Comparison of ENCODE assay signal across 8 cellular contexts in genomic region chr14:105684597-105684996, GRCh38.
DNase-seq lines count a peak whose midpoint lies in the region; ATAC-seq, FAIRE-seq and TF ChIP-seq lines count a peak whose summit lies in the region.
"Not testable (repeated sequence)": the region's sequence is repeated elsewhere in the genome, so short reads cannot be mapped to it uniquely, and the experiment has no call there.

No MANE protein-coding gene starts in this region.

- POLR2A ChIA-PET in OCI-LY7 (lab: Charles Lee) = not testable (repeated sequence)

- not testable (repeated sequence) for H3K36me3 Mint-ChIP-seq in activated naive CD8-positive, alpha-beta T cell
- H3K36me3 Mint-ChIP-seq in stimulated activated memory B cell treated with anti-CD40 and anti-IgM and Interleukin-4, amounts not matched to agents 10 μg/mL and 1 μg/mL and 100 μg/mL, for 72 hours = peaks cover 22% of the 10 kb centered on the region

- H3F3A ChIP-seq in DOHH2 (ENCODE audit: control insufficient read depth, insufficient read depth) = not testable (repeated sequence)

- not testable (repeated sequence) for H3K79me2 ChIP-seq in DOHH2 (ENCODE audit: control insufficient read depth, low read length); OCI-LY7 (ENCODE audit: insufficient read depth, low read depth, low read length)

- FAIRE-seq in HTR-8/SVneo (lab: Jason Lieb, UNC) = peak; percentile 26

- not testable (repeated sequence) for H3K4me1 Mint-ChIP-seq in activated naive CD8-positive, alpha-beta T cell (ENCODE audit: low read depth)
- H3K4me1 Mint-ChIP-seq in stimulated activated memory B cell treated with anti-CD40 and anti-IgM and Interleukin-4, amounts not matched to agents 10 μg/mL and 1 μg/mL and 100 μg/mL, for 72 hours = peaks cover 61% of the 10 kb centered on the region

- H3K4me3 Mint-ChIP-seq in activated naive CD8-positive, alpha-beta T cell = not testable (repeated sequence)
- peak overlapping the region; percentile 69 for H3K4me3 Mint-ChIP-seq in stimulated activated memory B cell treated with anti-CD40 and anti-IgM and Interleukin-4, amounts not matched to agents 10 μg/mL and 1 μg/mL and 100 μg/mL, for 72 hours

- not testable (repeated sequence) for TF ChIP-seq CTCF in DOHH2 (IDR thresholded peaks at IDR 0.05; ENCODE audit: low read depth, low read length, poor library complexity, severe bottlenecking); OCI-LY7 (conservative IDR thresholded peaks at IDR 0.05; ENCODE audit: low read length)

- intact Hi-C loops in OCI-LY7 (cut with micrococcal nuclease; ENCODE audit: unreplicated experiment) = not testable (repeated sequence)

- H3K4me2 ChIP-seq in DOHH2 (ENCODE audit: low read length) (peak overlapping the region; percentile 61), OCI-LY7 (ENCODE audit: low read length) (peak overlapping the region; percentile 24)

- not testable (repeated sequence) for H4K20me1 ChIP-seq in DOHH2 (ENCODE audit: control insufficient read depth, insufficient read depth, low read depth, low read length); OCI-LY7 (ENCODE audit: insufficient read depth, low read length)

- H3K4me3 ChIP-seq in DOHH2 (ENCODE audit: low read length) = peak overlapping the region; percentile 52
- not testable (repeated sequence) for H3K4me3 ChIP-seq in OCI-LY7 (ENCODE audit: low read depth, low read length, poor library complexity, severe bottlenecking)

- H3K27ac Mint-ChIP-seq in activated naive CD8-positive, alpha-beta T cell = peak overlapping the region; percentile 1
- H3K27ac Mint-ChIP-seq in stimulated activated memory B cell treated with anti-CD40 and anti-IgM and Interleukin-4, amounts not matched to agents 10 μg/mL and 1 μg/mL and 100 μg/mL, for 72 hours = peak overlapping the region; percentile 94

- H3K9me2 ChIP-seq in DOHH2 (replicated peaks; ENCODE audit: control insufficient read depth, low read length); OCI-LY7 (ENCODE audit: insufficient read depth, low read length): not testable (repeated sequence)

- ATAC-seq in stimulated activated memory B cell treated with anti-CD40 and anti-IgM and Interleukin-4, amounts not matched to agents 10 μg/mL and 1 μg/mL and 100 μg/mL, for 72 hours = not testable (repeated sequence)

- H3K4me1 ChIP-seq in DOHH2 (ENCODE audit: control insufficient read depth, low read length) (peaks cover 64% of the 10 kb centered on the region), OCI-LY7 (ENCODE audit: insufficient read depth, low read length, poor library complexity, severe bottlenecking) (peaks cover 77% of the 10 kb centered on the region)

- peak overlapping the region; percentile 97 for H3K27ac ChIP-seq in DOHH2 (ENCODE audit: low read depth, low read length)
- peak overlapping the region; percentile 92 for H3K27ac ChIP-seq in OCI-LY7 (ENCODE audit: low read depth, low read length, poor library complexity, severe bottlenecking)

- not testable (repeated sequence) for H3K9me3 ChIP-seq in DOHH2 (ENCODE audit: control insufficient read depth, insufficient read depth, low read length); OCI-LY7 (ENCODE audit: low read length)

- H3K27me3 ChIP-seq in DOHH2 (ENCODE audit: control insufficient read depth, low read length) = not testable (repeated sequence)

- DNase-seq in HTR-8/SVneo (ENCODE audit: insufficient read length, low spot score) = not testable (repeated sequence)
- DNase-seq in OCI-LY7 (ENCODE audit: low spot score) (peak; percentile 30), ecto neural progenitor cell (ENCODE audit: low spot score) (peak; percentile 4), mesenteric fat pad (ENCODE audit: low spot score) (peak; percentile 81)
- peak; percentile 47 for DNase-seq in activated CD8-positive, alpha-beta memory T cell treated with anti-CD3 and anti-CD28 coated beads for 24 hours

- not testable (repeated sequence) for H3K9me3 Mint-ChIP-seq in activated naive CD8-positive, alpha-beta T cell (ENCODE audit: low read depth)
- peaks cover 20% of the 10 kb centered on the region for H3K9me3 Mint-ChIP-seq in stimulated activated memory B cell treated with anti-CD40 and anti-IgM and Interleukin-4, amounts not matched to agents 10 μg/mL and 1 μg/mL and 100 μg/mL, for 72 hours

- CTCF ChIA-PET in OCI-LY7 (lab: Charles Lee; ENCODE audit: unreplicated experiment) = not testable (repeated sequence)

- TSS peak; percentile 91 for BruUV-seq in OCI-LY7 (replicated peaks; lab: Mats Ljungman, UMichigan)

- not testable (repeated sequence) for H2AFZ ChIP-seq in OCI-LY7 (ENCODE audit: low read length)

- H3K36me3 ChIP-seq in DOHH2 (ENCODE audit: control insufficient read depth, low read length); OCI-LY7 (ENCODE audit: insufficient read depth, low read length): not testable (repeated sequence)

- H3K27me3 Mint-ChIP-seq in activated naive CD8-positive, alpha-beta T cell; stimulated activated memory B cell treated with anti-CD40 and anti-IgM and Interleukin-4, amounts not matched to agents 10 μg/mL and 1 μg/mL and 100 μg/mL, for 72 hours: not testable (repeated sequence)
